In genomic region chr19:11597202-11598102, GRCh38 we compare ENCODE assay signal across 8 cellular contexts. TPM values are rescaled to one million over a fixed set of nuclear protein-coding genes. Genes with fewer than 3 reads are reported as not detected.
DNase-seq lines count a peak whose midpoint lies in the region; ATAC-seq, FAIRE-seq and TF ChIP-seq lines count a peak whose summit lies in the region.

ZNF627 (plus strand) TSS chr19:11597483; CDS start chr19:11597628, 145 bp downstream.

- H3K9ac ChIP-seq in H9 (ENCODE audit: extremely low read depth, insufficient read length, low read length): peak within 1 kb of the TSS; percentile 99
- H3K9ac ChIP-seq in neural progenitor cell: peak within 1 kb of the TSS; percentile 98

- H3K27me3 Mint-ChIP-seq in H9 (ENCODE audit: low read depth) (no peaks in the 10 kb centered on the region), neural progenitor cell (ENCODE audit: insufficient read depth, low read depth) (peaks cover 3% of the 10 kb centered on the region)

- no peaks in the 10 kb centered on the region for H3K27me3 ChIP-seq in H9 (ENCODE audit: insufficient read depth, low read length)
- H3K27me3 ChIP-seq in MG63: no peaks in the 10 kb centered on the region
- no peaks in the 10 kb centered on the region for H3K27me3 ChIP-seq in foreskin keratinocyte
- H3K27me3 ChIP-seq in neural progenitor cell: no peaks in the 10 kb centered on the region

- H3K9me3 ChIP-seq in H9 (ENCODE audit: control insufficient read depth, low read depth, low read length): no peaks in the 10 kb centered on the region
- H3K9me3 ChIP-seq in MG63: no peaks in the 10 kb centered on the region; the same call in 1 of the 2 replicates
- no peaks in the 10 kb centered on the region for H3K9me3 ChIP-seq in neural progenitor cell (ENCODE audit: low read depth)

- peak within 1 kb of the TSS; percentile 74 for H2BK5ac ChIP-seq in H9 (ENCODE audit: insufficient read length, low read length)

- H2AK5ac ChIP-seq in H9 (ENCODE audit: insufficient read length, low read length): no peak within 1 kb of the TSS

- peaks cover 6% of the 10 kb centered on the region for H3K79me1 ChIP-seq in H9 (ENCODE audit: insufficient read depth, low read depth, low read length, poor library complexity, severe bottlenecking)

- H3T11ph ChIP-seq in H9 (ENCODE audit: low read length): no peak within 1 kb of the TSS

- peaks cover 1 to 5% of the 10 kb centered on the region in 2 experiments; a peak in 3 of 5 replicates for H3K9me3 Mint-ChIP-seq in H9
- peaks cover 41% of the 10 kb centered on the region for H3K9me3 Mint-ChIP-seq in neural progenitor cell

- H3K4ac ChIP-seq in H9 (ENCODE audit: low read depth, low read length): no peak within 1 kb of the TSS; the same call in 1 of the 2 replicates

- H3K56ac ChIP-seq in H9 (ENCODE audit: insufficient read length, low read depth, low read length): peak within 1 kb of the TSS; percentile 33

- H4K91ac ChIP-seq in H9 (ENCODE audit: insufficient read length, low read depth, low read length): peak within 1 kb of the TSS; percentile 3

- H3K23ac ChIP-seq in H9 (ENCODE audit: insufficient read length, low read depth, low read length): no peak within 1 kb of the TSS

- no peak within 1 kb of the TSS for H2BK15ac ChIP-seq in H9 (ENCODE audit: low read depth, low read length)

- DNase-seq in H9: peak; percentile 99
- DNase-seq in MG63: peak; percentile 100
- peak; percentile 91 for DNase-seq in SHP77 treated with DMSO at 0.1 percent for 48 hours (lab: John Stamatoyannopoulos, UW)
- DNase-seq in activated gamma-delta T cell treated with anti-CD3 and anti-CD28 coated beads, Interleukin-2, amount 50 U/mL, for 16 hours (ENCODE audit: low read depth): peak; percentile 97
- DNase-seq in foreskin keratinocyte: peak; percentile 87 to 93
- DNase-seq in neural progenitor cell (ENCODE audit: low spot score): peak; percentile 100
- peak; percentile 98 for DNase-seq in stromal cell of bone marrow (ENCODE audit: low read depth)

- H3K27ac ChIP-seq in H9 (ENCODE audit: insufficient read length, low read depth, low read length) (peak within 1 kb of the TSS; percentile 35), foreskin keratinocyte (peak within 1 kb of the TSS; percentile 80), neural progenitor cell (peak within 1 kb of the TSS; percentile 98)

- H4K8ac ChIP-seq in H9 (replicated peaks; ENCODE audit: insufficient read length, low read depth, low read length): no peak within 1 kb of the TSS

- H3K36me3 ChIP-seq in MG63 (peaks cover 36% of the 10 kb centered on the region), neural progenitor cell (peaks cover 8% of the 10 kb centered on the region)

- peak within 1 kb of the TSS; percentile 99 for H3K14ac ChIP-seq in H9 (ENCODE audit: insufficient read depth, low read length)

- no peaks in the 10 kb centered on the region for H4K20me1 ChIP-seq in H9 (ENCODE audit: control insufficient read depth, insufficient read depth, insufficient read length)
- peaks cover 6% of the 10 kb centered on the region for H4K20me1 ChIP-seq in neural progenitor cell (ENCODE audit: low read depth)

- ATAC-seq in foreskin keratinocyte: peak; percentile 99

- no CpG with 5 or more reads among the region's 67 CpGs for WGBS in H9 (ENCODE audit: extremely low coverage, insufficient read length, low lambda C conversion rate)

- H3K18ac ChIP-seq in H9 (ENCODE audit: insufficient read length, low read depth, low read length): peak within 1 kb of the TSS; percentile 99

- H3K4me1 Mint-ChIP-seq in H9 (peaks cover 16 to 29% of the 10 kb centered on the region in 2 experiments), neural progenitor cell (peaks cover 9% of the 10 kb centered on the region)

- H2BK120ac ChIP-seq in H9 (ENCODE audit: low read depth, low read length, poor library complexity, severe bottlenecking): peak within 1 kb of the TSS; percentile 94

- peak; percentile 96 for FAIRE-seq in G401.6 (lab: Jason Lieb, UNC)

- H3K79me2 ChIP-seq in H9 (ENCODE audit: insufficient read depth, low read length) (peaks cover 13% of the 10 kb centered on the region; the same call in 1 of the 2 replicates), neural progenitor cell (ENCODE audit: low read depth) (peaks cover 49% of the 10 kb centered on the region)

- no peak within 1 kb of the TSS for H2AFZ ChIP-seq in H9 (ENCODE audit: low read length)
- H2AFZ ChIP-seq in neural progenitor cell (replicated peaks): peak within 1 kb of the TSS; percentile 61

- H2BK20ac ChIP-seq in H9 (ENCODE audit: low read depth, low read length, poor library complexity, severe bottlenecking): no peak within 1 kb of the TSS

- H3K4me3 Mint-ChIP-seq in H9: peak within 1 kb of the TSS; percentile 91 to 94
- peak within 1 kb of the TSS; percentile 98 for H3K4me3 Mint-ChIP-seq in neural progenitor cell

- peak within 1 kb of the TSS; percentile 97 for H4K5ac ChIP-seq in H9 (ENCODE audit: insufficient read length, low read depth, low read length)

- H3F3A ChIP-seq in neural progenitor cell (ENCODE audit: low read depth): no peaks in the 10 kb centered on the region

- H3K36me3 Mint-ChIP-seq in H9 (ENCODE audit: insufficient read depth in 1 of 3, low read depth in 3 of 3) (peaks cover 16 to 37% (median 28%) of the 10 kb centered on the region in 3 experiments), neural progenitor cell (peaks cover 37% of the 10 kb centered on the region)

- H3K4me1 ChIP-seq in H9 (ENCODE audit: insufficient read depth, low read length) (no peaks in the 10 kb centered on the region), foreskin keratinocyte (peaks cover 5% of the 10 kb centered on the region), neural progenitor cell (peaks cover 8% of the 10 kb centered on the region)

- TF ChIP-seq CTCF in H9 (conservative IDR thresholded peaks at IDR 0.05) (no peak; the same call in 2 of the 3 replicates), foreskin keratinocyte (conservative IDR thresholded peaks at IDR 0.05) (peak; percentile 35), neural progenitor cell (IDR thresholded peaks at IDR 0.05) (peak; percentile 29)

- peak within 1 kb of the TSS; percentile 94 for H2BK12ac ChIP-seq in H9 (ENCODE audit: insufficient read length, low read depth, low read length)

- H3K27ac Mint-ChIP-seq in H9 (peak within 1 kb of the TSS; percentile 98 to 100 (median 99)), neural progenitor cell (peak within 1 kb of the TSS; percentile 98)

- H3K23me2 ChIP-seq in H9 (ENCODE audit: insufficient read length, low read depth, low read length, poor library complexity, severe bottlenecking): peaks cover 2% of the 10 kb centered on the region

- H3K4me2 ChIP-seq in H9 (ENCODE audit: insufficient read depth, insufficient read length, low read length) (peak within 1 kb of the TSS; percentile 54), neural progenitor cell (peak within 1 kb of the TSS; percentile 88)

- H3K4me3 ChIP-seq in MG63 (peak within 1 kb of the TSS; percentile 74), neural progenitor cell (peak within 1 kb of the TSS; percentile 88)

RNA-seq across cellular contexts. Expression of gene ZNF627, which starts in this region (rescaled TPM):
- total RNA-seq in H9 (2021): 12.2 and 12.8 TPM in 2 replicates
- total RNA-seq in MG63 (2014; rRNA removed; shearing (Covaris generic); ENCODE audit: low replicate concordance): 32.4 and 33.2 TPM in 2 replicates
- 8.0 and 9.3 TPM in 2 replicates for total RNA-seq in foreskin keratinocyte
- 3.2 and 3.5 TPM in 2 replicates for polyA plus RNA-seq in foreskin keratinocyte
- 37.7 and 38.5 TPM in 2 replicates for total RNA-seq in neural progenitor cell (ENCODE audit: low replicate concordance)

Comparison
In these comparisons a context has a peak if more than half of its experiments do, and no peak if none do; other contexts are left out.
1. Peak in every context shown above with its lines: DNase-seq, ATAC-seq, H3K4me3 ChIP-seq and H3K27ac ChIP-seq.
2. H3K27ac ChIP-seq: peak in every context shown above with its lines; median percentile 98 in neural progenitor cell; 80 in foreskin keratinocyte; 35 in H9.